In the genomic region with DNA sequence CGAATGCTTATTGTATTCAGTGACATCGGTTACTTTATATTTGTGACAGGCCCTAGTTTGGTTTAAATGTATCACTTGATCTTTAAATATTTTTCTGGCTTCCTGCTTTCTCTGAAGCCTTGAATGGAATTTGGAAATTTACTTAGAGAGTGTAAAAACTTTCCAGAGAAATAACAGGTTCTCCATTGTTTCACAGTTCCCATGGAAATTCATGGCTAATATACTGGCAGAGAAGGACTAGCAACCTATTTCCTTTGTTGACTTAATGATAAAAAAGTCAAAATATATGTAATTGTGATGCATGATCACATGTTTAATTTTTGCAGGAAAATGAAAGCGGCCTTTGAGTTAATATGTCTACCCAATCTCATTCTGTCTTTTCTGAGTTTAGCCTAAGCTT, we compare ENCODE assay signal across 2 cellular contexts.
TF ChIP-seq lines count a peak whose summit lies in the region.

No MANE protein-coding gene starts in this region.

TF ChIP-seq in SK-N-SH treated with all-trans-retinoic acid at 6 μM for 48 hours, 23 proteins besides CTCF, POLR2A, EP300 and RAD21:
- TF ChIP-seq, protein P1, sequence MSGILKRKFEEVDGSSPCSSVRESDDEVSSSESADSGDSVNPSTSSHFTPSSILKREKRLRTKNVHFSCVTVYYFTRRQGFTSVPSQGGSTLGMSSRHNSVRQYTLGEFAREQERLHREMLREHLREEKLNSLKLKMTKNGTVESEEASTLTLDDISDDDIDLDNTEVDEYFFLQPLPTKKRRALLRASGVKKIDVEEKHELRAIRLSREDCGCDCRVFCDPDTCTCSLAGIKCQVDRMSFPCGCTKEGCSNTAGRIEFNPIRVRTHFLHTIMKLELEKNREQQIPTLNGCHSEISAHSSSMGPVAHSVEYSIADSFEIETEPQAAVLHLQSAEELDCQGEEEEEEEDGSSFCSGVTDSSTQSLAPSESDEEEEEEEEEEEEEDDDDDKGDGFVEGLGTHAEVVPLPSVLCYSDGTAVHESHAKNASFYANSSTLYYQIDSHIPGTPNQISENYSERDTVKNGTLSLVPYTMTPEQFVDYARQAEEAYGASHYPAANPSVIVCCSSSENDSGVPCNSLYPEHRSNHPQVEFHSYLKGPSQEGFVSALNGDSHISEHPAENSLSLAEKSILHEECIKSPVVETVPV (CRISPR knock-in tag; IDR thresholded peaks at IDR 0.05): no peak; the same call in 1 of the 2 replicates
- TF ChIP-seq ISL1 (CRISPR knock-in tag; IDR thresholded peaks at IDR 0.05): peak; percentile 60
TF ChIP-seq in SK-N-SH treated with all-trans-retinoic acid at 6 μM for 48 hours: peak in this region for 1.

TF ChIP-seq in endothelial cell of umbilical vein, 7 proteins besides CTCF, POLR2A, EP300 and RAD21:
- TF ChIP-seq JUN (IDR thresholded peaks at IDR 0.05; ENCODE audit: borderline replicate concordance, insufficient read depth, insufficient read length, low read depth) (no peak), MYC (IDR thresholded peaks at IDR 0.05; ENCODE audit: low read depth, low read length) (no peak)
- TF ChIP-seq, protein P2, sequence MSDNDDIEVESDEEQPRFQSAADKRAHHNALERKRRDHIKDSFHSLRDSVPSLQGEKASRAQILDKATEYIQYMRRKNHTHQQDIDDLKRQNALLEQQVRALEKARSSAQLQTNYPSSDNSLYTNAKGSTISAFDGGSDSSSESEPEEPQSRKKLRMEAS (IDR thresholded peaks at IDR 0.05; ENCODE audit: insufficient read depth, insufficient read length): no peak
